In genomic region chr17:34656801-34657200, GRCh38 we compare ENCODE assay signal across 26 cellular contexts.
"Had no signal": no experiment of that assay in that cellular context is flagged by ENCODE, and none has a peak within 500 bp of the region (broad histone marks: within the 10 kb centered on the region; RNA-seq: fewer than 3 reads in every experiment).

No MANE protein-coding gene starts in this region.

- H3K9me3 ChIP-seq: stomach, suprapubic skin, testis, thoracic aorta, thyroid gland, tibial artery, tibial nerve, transverse colon, upper lobe of left lung, upper lobe of right lung, uterus, vagina had no signal

- H3K27me3 ChIP-seq: testis, thyroid gland, transverse colon, upper lobe of left lung, uterus, vagina had no signal

- H3K27ac ChIP-seq: stomach, suprapubic skin, testis, thoracic aorta, thyroid gland, tibial artery, tibial nerve, transverse colon, upper lobe of left lung, upper lobe of right lung, uterus, vagina had no signal

- H3K4me3 ChIP-seq: stomach, suprapubic skin, testis, thoracic aorta, thyroid gland, tibial artery, tibial nerve, transverse colon, upper lobe of left lung, upper lobe of right lung, uterus, vagina had no signal

- H3K4me1 ChIP-seq: stomach, suprapubic skin, thyroid gland, tibial artery, tibial nerve, transverse colon, upper lobe of left lung, upper lobe of right lung, uterus, vagina had no signal

- DNase-seq: stimulated activated CD4-positive, alpha-beta T cell treated with anti-CD3 and anti-CD28 coated beads, Interleukin-2, amount 100 ng/mL, for 48 hours; stimulated activated CD4-positive, alpha-beta T cell treated with anti-CD3 and anti-CD28 coated beads, Interleukin-4, amount 100 ng/mL, for 1 hour; stimulated activated CD4-positive, alpha-beta T cell treated with anti-CD3 and anti-CD28 coated beads, Interleukin-4, amount 100 ng/mL, for 24 hours; stimulated activated CD4-positive, alpha-beta T cell treated with anti-CD3 and anti-CD28 coated beads, Interleukin-4, amount 100 ng/mL, for 4 hours; stimulated activated CD8-positive, alpha-beta memory T cell treated with anti-CD3 and anti-CD28 coated beads, Interleukin-4, amount 100 ng/mL, for 48 hours; stimulated activated naive B cell treated with anti-CD40 and anti-IgM and Interleukin-4, amounts not matched to agents 10 μg/mL and 1 μg/mL and 100 μg/mL, for 72 hours; stimulated activated naive CD4-positive, alpha-beta T cell; stimulated activated naive CD4-positive, alpha-beta T cell treated with Interleukin-2 at 50 U/mL for 16 hours; stimulated activated naive CD8-positive, alpha-beta T cell treated with anti-CD3 and anti-CD28 coated beads, Interleukin-15, amount 100 ng/mL, for 72 hours; stimulated activated naive CD8-positive, alpha-beta T cell treated with anti-CD3 and anti-CD28 coated beads, Interleukin-15, Interleukin-2, amounts not matched to agents 100 U/mL and 50 U/mL, for 24 hours; stomach; substantia nigra; testis; thyroid gland; tibial artery; transverse colon; upper lobe of left lung; upper lobe of right lung; uterus had no signal

- FAIRE-seq: urothelium cell line had no signal

- ATAC-seq: stimulated activated effector memory CD8-positive, alpha-beta T cell treated with anti-CD3 and anti-CD28 coated beads, Interleukin-12 subunit alpha, Interleukin-12 subunit beta, amount 100 ng/mL, for 72 hours; stimulated activated memory B cell treated with anti-CD40 and anti-IgM and Interleukin-4, amounts not matched to agents 10 μg/mL and 1 μg/mL and 100 μg/mL, for 72 hours; stimulated activated naive B cell treated with anti-CD40 and anti-IgM and Interleukin-4, amounts not matched to agents 10 μg/mL and 1 μg/mL and 100 μg/mL, for 72 hours; stimulated activated naive CD8-positive, alpha-beta T cell treated with anti-CD3 and anti-CD28 coated beads, Interleukin-15, amount 100 ng/mL, for 72 hours; stimulated activated naive CD8-positive, alpha-beta T cell treated with anti-CD3 and anti-CD28 coated beads, Interleukin-15, Interleukin-2, amounts not matched to agents 100 U/mL and 50 U/mL, for 24 hours; upper lobe of right lung had no signal

- H3K36me3 ChIP-seq: stomach, suprapubic skin, thoracic aorta, thyroid gland, tibial artery, tibial nerve, transverse colon, upper lobe of left lung, upper lobe of right lung, uterus, vagina had no signal
